Comparison of ENCODE assay signal across 9 cellular contexts in the genomic region with DNA sequence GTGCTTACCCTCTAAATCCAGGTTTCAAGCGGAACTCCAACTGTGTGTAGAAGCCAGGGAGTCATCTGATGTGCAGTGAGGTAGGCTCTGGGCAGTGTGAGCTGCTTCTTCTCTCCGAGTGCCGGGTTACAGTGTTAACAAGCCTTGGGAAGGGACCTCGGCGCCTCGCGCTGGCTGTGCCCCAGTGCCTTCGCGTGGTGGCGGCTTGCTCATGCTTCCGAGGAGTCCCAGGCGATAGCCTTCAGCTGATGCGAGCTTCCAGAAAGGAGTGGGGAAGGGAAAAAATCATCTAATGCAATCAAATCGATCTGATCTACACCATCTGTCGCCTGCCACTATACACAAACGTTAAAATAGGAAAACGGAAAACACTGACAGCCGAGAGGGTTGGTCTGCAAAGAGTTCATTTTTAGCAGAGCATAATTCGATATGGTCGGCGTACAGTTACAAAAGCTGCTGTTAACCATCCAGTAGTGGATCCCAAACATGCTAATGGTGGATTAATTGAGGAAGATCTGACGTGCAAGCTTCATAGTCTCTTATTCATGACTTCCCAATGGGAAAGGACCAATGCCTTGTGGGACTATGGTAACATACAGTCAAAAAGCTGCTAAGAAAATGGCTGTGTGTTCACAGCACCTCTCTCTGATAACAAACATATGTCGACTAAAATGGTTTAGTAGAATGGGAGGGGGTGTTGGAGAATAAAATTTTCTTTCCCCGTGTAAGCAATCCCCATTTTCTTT.
A peak's percentile ranks its signal among the peaks of the same experiment; 100 is the strongest.
DNase-seq lines count a peak whose midpoint lies in the region; ATAC-seq and TF ChIP-seq lines count a peak whose summit lies in the region.
"Had no signal": no experiment of that assay in that cellular context is flagged by ENCODE, and none has a peak within 500 bp of the region (broad histone marks: within the 10 kb centered on the region; RNA-seq: fewer than 3 reads in every experiment).

No MANE protein-coding gene starts in this region.

- H3K27me3 Mint-ChIP-seq in chondrocyte (ENCODE audit: low read depth): peaks cover 14% of the 10 kb centered on the region

- no peak overlapping the region for H4K8ac ChIP-seq in neuronal stem cell (ENCODE audit: low read depth, low read length)

- peaks cover 6 to 9% of the 10 kb centered on the region in 2 donors for H3K4me1 ChIP-seq in neuronal stem cell (ENCODE audit: control insufficient read depth in 2 of 2, insufficient read depth in 1 of 2, low read depth in 1 of 2, low read length in 2 of 2)

- H3K14ac ChIP-seq in neuronal stem cell (ENCODE audit: low read length): no peak overlapping the region

- peak overlapping the region; percentile 1 for H2AFZ ChIP-seq in neuronal stem cell (ENCODE audit: low read length)

- H3K9me3 Mint-ChIP-seq in chondrocyte (ENCODE audit: low read depth): no peaks in the 10 kb centered on the region

- no peak for ATAC-seq in GM18870 (IDR thresholded peaks at IDR 0.05; ENCODE audit: unreplicated experiment)

- no peak overlapping the region for H3K23ac ChIP-seq in neuronal stem cell (ENCODE audit: low read depth, low read length, poor library complexity)

- WGBS in neuronal stem cell (ENCODE audit: extremely low coverage in 2 of 2, insufficient read length in 2 of 2, insufficient replicate concordance in 1 of 2), 2 donors: no CpG with 5 or more reads among the region's 24 CpGs

- H2AK5ac ChIP-seq in neuronal stem cell (ENCODE audit: low read depth, low read length): no peak overlapping the region

- no peaks in the 10 kb centered on the region for H3K9me3 ChIP-seq in neuronal stem cell (replicated peaks in 1 of 2; ENCODE audit: control insufficient read depth in 2 of 2, insufficient read depth in 1 of 2, low read depth in 1 of 2, low read length in 2 of 2)
- H3K9me3 ChIP-seq: thoracic aorta had no signal

- DNase-seq in DMS53 (lab: John Stamatoyannopoulos, UW): peak; percentile 81
- DNase-seq in NCI-H1694 (lab: John Stamatoyannopoulos, UW): peak; percentile 78
- DNase-seq in chondrocyte (ENCODE audit: low spot score): no peak
- no peak for DNase-seq in neuronal stem cell (ENCODE audit: low spot score)
- no peak for DNase-seq in NCI-H1048 (lab: John Stamatoyannopoulos, UW)
- no peak for DNase-seq in stimulated activated CD4-positive, alpha-beta T cell treated with anti-CD3 and anti-CD28 coated beads, Interleukin-2, amount 100 ng/mL, for 48 hours
- DNase-seq: NCI-H526 treated with DMSO at 0.1 percent for 48 hours had no signal

- no peak overlapping the region for H4K91ac ChIP-seq in neuronal stem cell (ENCODE audit: low read depth, low read length, poor library complexity)

- no peaks in the 10 kb centered on the region for H3K79me1 ChIP-seq in neuronal stem cell (ENCODE audit: low read depth, low read length)

- H3K27ac ChIP-seq in neuronal stem cell (replicated peaks; ENCODE audit: low read length): no peak overlapping the region
- H3K27ac ChIP-seq: thoracic aorta had no signal

- H3K4me3 ChIP-seq in neuronal stem cell (ENCODE audit: low read length in 2 of 2): peak overlapping the region in 1 of 2 donors; percentile 35

- TF ChIP-seq CTCF in chondrocyte (IDR thresholded peaks at IDR 0.05): no peak

- no peak overlapping the region for H2BK120ac ChIP-seq in neuronal stem cell (ENCODE audit: low read depth, low read length)

- no peak overlapping the region for H3K4ac ChIP-seq in neuronal stem cell (ENCODE audit: low read length)

- H3K18ac ChIP-seq in neuronal stem cell (ENCODE audit: low read length): no peak overlapping the region

- H3K36me3 Mint-ChIP-seq in chondrocyte (ENCODE audit: low read depth): no peaks in the 10 kb centered on the region

- H3K9ac ChIP-seq in neuronal stem cell (ENCODE audit: low read depth, low read length, poor library complexity): no peak overlapping the region

- H3K4me1 Mint-ChIP-seq in chondrocyte (ENCODE audit: low read depth): peaks cover 48% of the 10 kb centered on the region

- peak overlapping the region; percentile 66 for H3K4me3 Mint-ChIP-seq in chondrocyte (ENCODE audit: unreplicated experiment)

- H3K27me3 ChIP-seq in neuronal stem cell (ENCODE audit: control insufficient read depth in 3 of 3, insufficient read depth in 3 of 3, low read depth in 1 of 3, low read length in 3 of 3): peaks cover 5 to 35% (median 26%) of the 10 kb centered on the region in 3 experiments

- H2BK5ac ChIP-seq in neuronal stem cell (ENCODE audit: low read length): no peak overlapping the region

- H3K36me3 ChIP-seq in neuronal stem cell (replicated peaks in 1 of 2; ENCODE audit: control insufficient read depth in 2 of 2, insufficient read depth in 2 of 2, low read length in 2 of 2): no peaks in the 10 kb centered on the region
- H3K36me3 ChIP-seq: thoracic aorta had no signal

- no peak overlapping the region for H3K27ac Mint-ChIP-seq in chondrocyte (ENCODE audit: unreplicated experiment)

- no peak overlapping the region for H2BK12ac ChIP-seq in neuronal stem cell (ENCODE audit: low read length)

- H3K4me2 ChIP-seq in neuronal stem cell (ENCODE audit: insufficient read depth, low read length, poor library complexity, severe bottlenecking): no peak overlapping the region

- no peak overlapping the region for H2BK15ac ChIP-seq in neuronal stem cell (ENCODE audit: low read length)

Comparison
In these comparisons a context has a peak if more than half of its experiments do, and no peak if none do; other contexts are left out.
1. DNase-seq: peak in DMS53 (single experiment) and NCI-H1694 (single experiment); none in chondrocyte (single experiment), neuronal stem cell (single experiment), NCI-H1048 (single experiment) and stimulated activated CD4-positive, alpha-beta T cell treated with anti-CD3 and anti-CD28 coated beads, Interleukin-2, amount 100 ng/mL, for 48 hours (0 of 2).